In genomic region chr16:66693088-66693487, GRCh38 we compare ENCODE assay signal across 17 cellular contexts. TPM values are rescaled to one million over a fixed set of nuclear protein-coding genes. Genes with fewer than 3 reads are reported as not detected.
A peak's percentile ranks its signal among the peaks of the same experiment; 100 is the strongest.
DNase-seq lines count a peak whose midpoint lies in the region; ATAC-seq and TF ChIP-seq lines count a peak whose summit lies in the region.
"Had no signal": no experiment of that assay in that cellular context is flagged by ENCODE, and none has a peak within 500 bp of the region (broad histone marks: within the 10 kb centered on the region; RNA-seq: fewer than 3 reads in every experiment).

No MANE protein-coding gene starts in this region.

- DNase-seq in SIG-M5 treated with dmso at 0.1 percent for 504 hours (lab: John Stamatoyannopoulos, UW; ENCODE audit: unreplicated experiment) (peak; percentile 8), SIG-M5 (lab: John Stamatoyannopoulos, UW) (no peak), NOMO-1 treated with dmso at 0.1 percent for 144 hours (lab: John Stamatoyannopoulos, UW; ENCODE audit: unreplicated experiment) (peak; percentile 46), mesenteric fat pad (ENCODE audit: low spot score) (peak; percentile 14), HuH-7.5 (ENCODE audit: low spot score) (no peak), NCI-H2227 treated with DMSO at 0.1 percent for 48 hours (lab: John Stamatoyannopoulos, UW) (no peak), OCI-LY7 (ENCODE audit: low spot score) (no peak)
- DNase-seq: DMS 273 treated with DMSO at 0.1 percent for 48 hours, DND-41, NCI-H1417 treated with DMSO at 0.1 percent for 48 hours, NCI-H187 treated with DMSO at 0.1 percent for 48 hours, NCI-H345, NCI-H524 treated with DMSO at 0.1 percent for 48 hours, OCI-M1, SHP77 had no signal

- intact Hi-C loops in OCI-LY7 (cut with micrococcal nuclease; ENCODE audit: unreplicated experiment), result no loop called here

- POLR2A ChIA-PET in OCI-LY7 (lab: Charles Lee), result interaction anchor here (0.7 kb wide), 1 partner anchor 12 kb away, joined by 3 read pairs; no protein-coding TSS in a partner anchor

- H3K4me2 ChIP-seq in OCI-LY7 (ENCODE audit: low read length), result no peak overlapping the region

- H2AFZ ChIP-seq in OCI-LY7 (ENCODE audit: low read length), result no peak overlapping the region

- TF ChIP-seq CTCF in OCI-LY7 (conservative IDR thresholded peaks at IDR 0.05; ENCODE audit: low read length), result no peak

- no peak overlapping the region for H3K27ac ChIP-seq in OCI-LY7 (ENCODE audit: low read depth, low read length, poor library complexity, severe bottlenecking)

- no peaks in the 10 kb centered on the region for H3K36me3 ChIP-seq in OCI-LY7 (ENCODE audit: insufficient read depth, low read length)

- H3K79me2 ChIP-seq in OCI-LY7 (ENCODE audit: insufficient read depth, low read depth, low read length), result no peaks in the 10 kb centered on the region

- no TSS peak for BruUV-seq in OCI-LY7 (replicated peaks; lab: Mats Ljungman, UMichigan)

- no peak overlapping the region for H3K4me3 ChIP-seq in OCI-LY7 (ENCODE audit: low read depth, low read length, poor library complexity, severe bottlenecking)

- CTCF ChIA-PET in OCI-LY7 (lab: Charles Lee; ENCODE audit: unreplicated experiment), result no interaction called here

- no peaks in the 10 kb centered on the region for H3K4me1 ChIP-seq in OCI-LY7 (ENCODE audit: insufficient read depth, low read length, poor library complexity, severe bottlenecking)

- H4K20me1 ChIP-seq in OCI-LY7 (ENCODE audit: insufficient read depth, low read length), result no peaks in the 10 kb centered on the region

- no peaks in the 10 kb centered on the region for H3K9me3 ChIP-seq in OCI-LY7 (ENCODE audit: low read length)

- no peaks in the 10 kb centered on the region for H3K9me2 ChIP-seq in OCI-LY7 (ENCODE audit: insufficient read depth, low read length)

- ATAC-seq in HG02970 (IDR thresholded peaks at IDR 0.05; ENCODE audit: low FRiP score, unreplicated experiment), result no peak
- ATAC-seq: SK-N-SH treated with all-trans-retinoic acid at 6 μM for 48 hours had no signal

RNA-seq across cellular contexts. Expression of gene CMTM4, which starts 3.5 kb away (rescaled TPM):
- total RNA-seq in mesenteric fat pad (17.9 TPM), OCI-LY7 (2022) (0.76 and 1.3 TPM in 2 replicates)
- 0.03 TPM in 1 of 2 replicates, not detected in the other for total RNA-seq in OCI-LY7 (2014; rRNA removed; shearing (Covaris generic))

RNA-seq across cellular contexts. Expression of gene DYNC1LI2, which starts 58.3 kb away (rescaled TPM):
- total RNA-seq in mesenteric fat pad, result 162 TPM
- 48.4 and 48.9 TPM in 2 replicates for total RNA-seq in OCI-LY7 (2014; rRNA removed; shearing (Covaris generic))
- total RNA-seq in OCI-LY7 (2022), result 62.4 and 64.0 TPM in 2 replicates

Comparison
In these comparisons a context has a peak if more than half of its experiments do, and no peak if none do; other contexts are left out.
1. DNase-seq: peak in SIG-M5 treated with dmso at 0.1 percent for 504 hours (single experiment), NOMO-1 treated with dmso at 0.1 percent for 144 hours (single experiment) and mesenteric fat pad (single experiment); none in SIG-M5 (single experiment), HuH-7.5 (single experiment), NCI-H2227 treated with DMSO at 0.1 percent for 48 hours (single experiment) and OCI-LY7 (single experiment).